Comparison of ENCODE assay signal across 9 cellular contexts in the genomic region with DNA sequence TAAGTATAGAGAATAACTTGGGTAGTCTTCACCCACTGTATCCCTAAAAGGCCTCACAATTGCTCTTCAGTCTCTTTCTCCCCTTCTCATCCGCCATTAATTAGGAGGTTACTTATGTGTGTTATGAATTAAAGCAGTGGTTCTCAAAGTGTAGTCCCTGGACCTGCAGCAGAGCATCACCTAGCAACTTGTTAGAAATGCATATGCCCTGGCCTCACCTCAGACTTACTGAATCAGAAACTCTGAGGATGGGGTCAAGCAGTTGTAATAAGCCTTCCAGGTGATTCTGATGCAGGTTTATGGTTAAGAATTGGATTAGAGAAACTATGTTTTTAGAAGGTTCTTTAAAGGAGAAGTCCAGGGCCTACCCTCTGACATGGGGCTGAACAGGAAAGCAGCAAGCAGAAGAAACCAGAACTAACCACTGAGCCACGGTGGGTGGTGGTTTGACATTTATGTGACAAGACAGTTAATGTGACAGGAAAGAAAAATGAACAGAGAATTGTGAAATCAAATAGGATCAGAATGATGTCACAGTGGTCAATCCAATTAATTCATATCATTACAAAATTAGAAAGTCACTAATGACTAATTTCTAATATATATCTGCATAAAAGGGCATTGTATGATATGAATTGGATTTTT. TPM values are rescaled to one million over a fixed set of nuclear protein-coding genes. Genes with fewer than 3 reads are reported as not detected.
DNase-seq lines count a peak whose midpoint lies in the region; ATAC-seq and TF ChIP-seq lines count a peak whose summit lies in the region.
"Had no signal": no experiment of that assay in that cellular context is flagged by ENCODE, and none has a peak within 500 bp of the region (broad histone marks: within the 10 kb centered on the region; RNA-seq: fewer than 3 reads in every experiment).

No MANE protein-coding gene starts in this region.

- CTCF ChIA-PET in CD8-positive, alpha-beta memory T cell (lab: Charles Lee) = no interaction called here

- WGBS in heart left ventricle, 4 donors = 63 to 78% (median 76%) methylated on average over 2 of the region's 2 CpGs
- 82 to 86% methylated on average over 2 of the region's 2 CpGs for WGBS in testis, 2 donors

- H3K27ac ChIP-seq in heart left ventricle (peak overlapping the region in 11 of 12 donors; percentile 48 to 92 (median 78)), testis (peak overlapping the region; percentile 24 to 46)
- H3K27ac ChIP-seq in CD8-positive, alpha-beta memory T cell (ENCODE audit: low read depth, low read length) = no peak overlapping the region

- POLR2A ChIA-PET in CD8-positive, alpha-beta memory T cell (lab: Charles Lee) = no interaction called here

- no peaks in the 10 kb centered on the region for H3K9me3 Mint-ChIP-seq in progenitor cell of endocrine pancreas (ENCODE audit: low read depth)
- no peaks in the 10 kb centered on the region for H3K9me3 Mint-ChIP-seq in CD8-positive, alpha-beta memory T cell

- H3K27me3 Mint-ChIP-seq in progenitor cell of endocrine pancreas = no peaks in the 10 kb centered on the region
- H3K27me3 Mint-ChIP-seq in CD8-positive, alpha-beta memory T cell = peaks cover 0 to 7% of the 10 kb centered on the region in 2 donors

- H3K36me3 ChIP-seq in heart left ventricle = no peaks in the 10 kb centered on the region
- H3K36me3 ChIP-seq in testis (ENCODE audit: low read depth, missing control alignments) = no peaks in the 10 kb centered on the region
- no peaks in the 10 kb centered on the region for H3K36me3 ChIP-seq in CD8-positive, alpha-beta memory T cell (ENCODE audit: insufficient read depth, low read length)

- H3K4me3 Mint-ChIP-seq in progenitor cell of endocrine pancreas (ENCODE audit: low read depth) = no peak overlapping the region
- H3K4me3 Mint-ChIP-seq in CD8-positive, alpha-beta memory T cell = no peak overlapping the region

- H3K4me3 ChIP-seq in heart left ventricle (no peak overlapping the region), testis (no peak overlapping the region)
- H3K4me3 ChIP-seq in CD8-positive, alpha-beta memory T cell (ENCODE audit: low read length) = no peak overlapping the region

- no peaks in the 10 kb centered on the region for H3K4me1 Mint-ChIP-seq in progenitor cell of endocrine pancreas (ENCODE audit: low read depth)
- peaks cover 12 to 26% (median 20%) of the 10 kb centered on the region in 3 donors for H3K4me1 Mint-ChIP-seq in CD8-positive, alpha-beta memory T cell

- DNase-seq in SIG-M5 treated with dmso at 0.1 percent for 504 hours (lab: John Stamatoyannopoulos, UW; ENCODE audit: unreplicated experiment) = peak; percentile 60
- no peak for DNase-seq in SIG-M5 (lab: John Stamatoyannopoulos, UW)
- peak; percentile 81 to 86 for DNase-seq in Kasumi-1 (lab: John Stamatoyannopoulos, UW)
- DNase-seq in heart left ventricle = peak in 2 of 5 donors; percentile 22 to 37
- DNase-seq in testis = peak; percentile 42
- DNase-seq in progenitor cell of endocrine pancreas (ENCODE audit: low spot score, unreplicated experiment) = no peak
- DNase-seq in CD8-positive, alpha-beta memory T cell = no peak
- DNase-seq: NCI-H226 had no signal

- H3K27me3 ChIP-seq in heart left ventricle (no peaks in the 10 kb centered on the region), testis (no peaks in the 10 kb centered on the region)
- H3K27me3 ChIP-seq in CD8-positive, alpha-beta memory T cell (ENCODE audit: insufficient read depth, low read length, poor library complexity, severe bottlenecking) = no peaks in the 10 kb centered on the region

- H3K27ac Mint-ChIP-seq in progenitor cell of endocrine pancreas = no peak overlapping the region
- peak overlapping the region in 2 of 8 donors; percentile 19 to 79 for H3K27ac Mint-ChIP-seq in CD8-positive, alpha-beta memory T cell

- peak in 3 of 4 donors; percentile 54 to 62 (median 61) for ATAC-seq in heart left ventricle
- no peak for ATAC-seq in HG02678 (IDR thresholded peaks at IDR 0.05; ENCODE audit: unreplicated experiment)

- H3K9me3 ChIP-seq in heart left ventricle = no peaks in the 10 kb centered on the region
- no peaks in the 10 kb centered on the region for H3K9me3 ChIP-seq in testis
- no peaks in the 10 kb centered on the region for H3K9me3 ChIP-seq in CD8-positive, alpha-beta memory T cell (ENCODE audit: low read length)

- H3K4me1 ChIP-seq in heart left ventricle (peaks cover 0 to 67% (median 25%) of the 10 kb centered on the region in 12 donors), testis (peaks cover 3% of the 10 kb centered on the region)
- H3K4me1 ChIP-seq in CD8-positive, alpha-beta memory T cell (ENCODE audit: insufficient read depth, low read length) = no peaks in the 10 kb centered on the region

- no peaks in the 10 kb centered on the region for H3K36me3 Mint-ChIP-seq in progenitor cell of endocrine pancreas (ENCODE audit: insufficient read depth)
- no peaks in the 10 kb centered on the region for H3K36me3 Mint-ChIP-seq in CD8-positive, alpha-beta memory T cell

- no peak for TF ChIP-seq CTCF in heart left ventricle (IDR thresholded peaks at IDR 0.05)
- TF ChIP-seq CTCF in testis (IDR thresholded peaks at IDR 0.05) = no peak
- TF ChIP-seq CTCF in progenitor cell of endocrine pancreas (IDR thresholded peaks at IDR 0.05; ENCODE audit: unreplicated experiment) = no peak

- TF ChIP-seq POLR2A in heart left ventricle (IDR thresholded peaks at IDR 0.05) (no peak), testis (IDR thresholded peaks at IDR 0.05) (no peak)

- intact Hi-C loops in heart left ventricle (cut with DNase I) (loop anchor here in 2 of 10 donors (5.0 kb wide), 2 partner anchors 36 to 51 kb away; a partner anchor contains a TSS), testis (cut with DNase I; ENCODE audit: low total_unique reads) (no loop called here)

RNA-seq across cellular contexts. Expression of a gene that starts 37.6 kb away (rescaled TPM):
- total RNA-seq in heart left ventricle (10 to 100 TPM in 3 of 9 donors, 1 to 10 TPM in 6; 4.8 to 23.2 (median 8.1) TPM), testis (10 to 100 TPM in 1 of 2 donors, 1 to 10 TPM in 1; 9.8 to 11.3 TPM), progenitor cell of endocrine pancreas (0.29 TPM in 1 of 2 replicates, not detected in the other)
- polyA plus RNA-seq in heart left ventricle (1 to 10 TPM; 3.3 to 4.1 TPM), testis (ENCODE audit: insufficient read depth, low read depth, low replicate concordance) (12.7 TPM)
- 1 to 10 TPM; 6.7 to 7.1 TPM for total RNA-seq in CD8-positive, alpha-beta memory T cell
- 3.3 TPM for polyA plus RNA-seq in CD8-positive, alpha-beta memory T cell

Comparison
In these comparisons a context has a peak if more than half of its experiments do, and no peak if none do; other contexts are left out.
1. DNase-seq: peak in SIG-M5 treated with dmso at 0.1 percent for 504 hours (single experiment), Kasumi-1 (2 of 2) and testis (single experiment); none in SIG-M5 (single experiment), progenitor cell of endocrine pancreas (single experiment) and CD8-positive, alpha-beta memory T cell (0 of 5).